ENCODE assay signal across 13 cellular contexts in the genomic region with DNA sequence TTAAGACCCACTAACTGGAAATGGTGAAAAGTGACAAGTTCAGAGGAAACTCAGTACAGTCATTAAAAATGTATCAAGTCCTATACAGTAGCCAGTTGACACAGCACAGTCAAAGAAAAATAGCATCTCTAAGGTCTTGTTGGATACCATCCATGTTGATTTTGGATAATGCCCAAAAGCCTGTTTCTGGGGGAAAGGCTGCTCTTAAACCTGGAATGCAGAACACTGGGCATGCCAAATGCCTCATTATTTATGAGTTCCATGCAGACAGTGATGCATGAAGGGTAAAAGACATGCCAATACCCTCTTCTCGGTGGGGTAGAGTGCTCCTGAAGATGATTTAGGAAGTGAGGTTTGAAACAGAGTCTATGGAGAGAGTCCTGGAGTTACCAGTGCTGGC. TPM values are rescaled to one million over a fixed set of nuclear protein-coding genes. Genes with fewer than 3 reads are reported as not detected.
DNase-seq lines count a peak whose midpoint lies in the region; ATAC-seq, FAIRE-seq and TF ChIP-seq lines count a peak whose summit lies in the region.
"Had no signal": no experiment of that assay in that cellular context is flagged by ENCODE, and none has a peak within 500 bp of the region (broad histone marks: within the 10 kb centered on the region; RNA-seq: fewer than 3 reads in every experiment).

No MANE protein-coding gene starts in this region.

- no peaks in the 10 kb centered on the region for H3K27me3 ChIP-seq in GM23248 (replicated peaks; ENCODE audit: insufficient read depth)
- no peaks in the 10 kb centered on the region for H3K27me3 ChIP-seq in parathyroid adenoma (ENCODE audit: control insufficient read depth, insufficient read depth, low read length)
- no peaks in the 10 kb centered on the region for H3K27me3 ChIP-seq in small intestine (ENCODE audit: control insufficient read depth in 2 of 2, insufficient read depth in 2 of 2, low read length in 2 of 2)
- H3K27me3 ChIP-seq: Peyer's patch, tibial nerve had no signal

- H3K27ac ChIP-seq in GM23248 (no peak overlapping the region), parathyroid adenoma (no peak overlapping the region), small intestine (ENCODE audit: low read depth in 1 of 2, low read length in 1 of 2) (no peak overlapping the region)
- H3K27ac ChIP-seq: Peyer's patch, tibial nerve had no signal

- H3K4me1 ChIP-seq in GM23248 (ENCODE audit: insufficient read depth): peaks cover 18% of the 10 kb centered on the region
- H3K4me1 ChIP-seq in parathyroid adenoma: peaks cover 2% of the 10 kb centered on the region
- no peaks in the 10 kb centered on the region for H3K4me1 ChIP-seq in small intestine (ENCODE audit: control insufficient read depth in 2 of 2, insufficient read depth in 1 of 2, low read depth in 1 of 2, low read length in 1 of 2)
- H3K4me1 ChIP-seq: Caco-2, Peyer's patch, tibial nerve had no signal

- in situ Hi-C loops in GM23248 (cut with MboI): no loop called here

- no peak for ATAC-seq in HG02759 (IDR thresholded peaks at IDR 0.05; ENCODE audit: unreplicated experiment)

- no peak overlapping the region for H3K4me2 ChIP-seq in GM23248 (ENCODE audit: unreplicated experiment)
- peak overlapping the region; percentile 23 for H3K4me2 ChIP-seq in parathyroid adenoma (ENCODE audit: low read length)

- TF ChIP-seq CTCF in epithelial cell of proximal tubule (conservative IDR thresholded peaks at IDR 0.05; ENCODE audit: low read depth, low read length) (no peak), parathyroid adenoma (IDR thresholded peaks at IDR 0.05) (no peak)

- no peaks in the 10 kb centered on the region for H3K9me3 ChIP-seq in GM23248 (ENCODE audit: low read depth)
- H3K9me3 ChIP-seq in parathyroid adenoma (ENCODE audit: control insufficient read depth, low read length): no peaks in the 10 kb centered on the region
- H3K9me3 ChIP-seq in small intestine (ENCODE audit: control insufficient read depth, low read depth): no peaks in the 10 kb centered on the region
- H3K9me3 ChIP-seq: Caco-2, Peyer's patch, tibial nerve had no signal

- H3K36me3 ChIP-seq in GM23248 (ENCODE audit: low read depth) (no peaks in the 10 kb centered on the region), parathyroid adenoma (ENCODE audit: control insufficient read depth, insufficient read depth, low read length) (no peaks in the 10 kb centered on the region), small intestine (ENCODE audit: control insufficient read depth in 2 of 2, insufficient read depth in 2 of 2, low read length in 2 of 2) (no peaks in the 10 kb centered on the region)
- H3K36me3 ChIP-seq: Peyer's patch, tibial nerve had no signal

- H2AFZ ChIP-seq in GM23248: no peak overlapping the region
- no peak overlapping the region for H2AFZ ChIP-seq in parathyroid adenoma

- DNase-seq in GM23248 (peak; percentile 3), NCI-H446 (lab: John Stamatoyannopoulos, UW) (peak; percentile 96 to 97), epithelial cell of proximal tubule (ENCODE audit: low read depth) (peak; percentile 73), small intestine (no peak), midbrain (lab: John Stamatoyannopoulos, UW) (no peak)
- DNase-seq: Caco-2, Peyer's patch had no signal

- H4K20me1 ChIP-seq in GM23248 (ENCODE audit: insufficient read depth): no peaks in the 10 kb centered on the region

- H3F3A ChIP-seq in GM23248 (ENCODE audit: insufficient read depth): no peaks in the 10 kb centered on the region; the same call in 1 of the 2 replicates

- H3K9me2 ChIP-seq in GM23248 (ENCODE audit: insufficient read depth): no peaks in the 10 kb centered on the region

- H3K4me3 ChIP-seq in GM23248 (no peak overlapping the region), epithelial cell of proximal tubule (ENCODE audit: low read depth, low read length) (no peak overlapping the region), parathyroid adenoma (ENCODE audit: low read depth, low read length) (no peak overlapping the region), small intestine (ENCODE audit: low read depth in 1 of 2, low read length in 2 of 2) (no peak overlapping the region)
- H3K4me3 ChIP-seq: Peyer's patch, tibial nerve had no signal

- FAIRE-seq in small intestine (lab: Jason Lieb, UNC): no peak
- FAIRE-seq: GM12891, keratinocyte had no signal

- H3K79me2 ChIP-seq in GM23248 (ENCODE audit: insufficient read depth) (no peaks in the 10 kb centered on the region), parathyroid adenoma (no peaks in the 10 kb centered on the region)

- H3K9ac ChIP-seq in GM23248 (no peak overlapping the region), parathyroid adenoma (no peak overlapping the region)

- WGBS in GM23248 (ENCODE audit: low coverage in 1 of 2, low lambda C conversion rate in 2 of 2, missing lambda C conversion rate in 2 of 2), 2 experiments: 0% methylated on average over 1 of the region's 1 CpG
- 43 to 77% (median 45%) methylated on average over 1 of the region's 1 CpG for WGBS in small intestine, 3 donors

RNA-seq across cellular contexts. Expression of a gene that starts 29.6 kb away (rescaled TPM):
- not detected in 2 replicates for total RNA-seq in GM23248 (2014; rRNA removed; shearing (Covaris generic))
- polyA plus RNA-seq in GM23248 (2016; fragmentation: Nextera tagmentation; extraction: Ambion mirVana) (not detected in 2 replicates), small intestine (under 1 TPM in 2 of 3 donors, not detected in 1; 0.15 to 0.54 TPM)
- total RNA-seq in epithelial cell of proximal tubule: 0.12 and 0.22 TPM in 2 replicates
- total RNA-seq: Caco-2, osteocyte, Peyer's patch had no signal

Comparison
In these comparisons a context has a peak if more than half of its experiments do, and no peak if none do; other contexts are left out.
1. DNase-seq: peak in GM23248 (single experiment), NCI-H446 (2 of 2) and epithelial cell of proximal tubule (single experiment); none in small intestine (single experiment) and midbrain (single experiment).